In the genomic region with DNA sequence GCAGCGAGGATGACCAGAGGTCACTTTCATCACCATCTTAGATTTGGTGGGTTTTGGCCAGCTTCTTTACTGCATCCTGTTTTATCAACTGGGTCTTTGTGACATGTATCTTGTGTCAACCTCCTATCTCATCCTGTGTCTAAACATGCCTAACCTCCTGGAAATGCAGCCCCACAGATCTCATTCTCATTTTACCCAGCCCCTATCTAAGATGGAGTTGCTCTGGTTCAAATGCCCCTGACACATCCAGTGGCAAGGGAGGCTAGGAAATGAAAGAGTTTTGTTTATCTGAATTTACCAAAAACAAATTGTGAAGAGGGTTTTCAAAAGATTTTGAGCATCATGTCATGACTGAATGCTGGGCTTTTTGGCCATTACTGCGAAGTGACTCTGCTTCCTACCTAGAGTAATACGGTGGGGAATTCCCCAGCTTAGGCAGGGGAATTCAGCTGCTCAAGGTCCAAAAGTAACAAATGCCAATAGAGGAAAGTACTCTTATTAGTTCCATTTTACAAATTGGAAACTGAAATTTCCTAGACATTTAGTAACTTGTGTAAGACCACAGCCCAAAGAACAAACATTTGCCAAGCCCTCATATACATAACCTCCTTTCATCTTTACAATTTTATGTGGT, we compare ENCODE assay signal across 18 cellular contexts. TPM values are rescaled to one million over a fixed set of nuclear protein-coding genes. Genes with fewer than 3 reads are reported as not detected.
"Had no signal": no experiment of that assay in that cellular context is flagged by ENCODE, and none has a peak within 500 bp of the region (broad histone marks: within the 10 kb centered on the region; RNA-seq: fewer than 3 reads in every experiment).

No MANE protein-coding gene starts in this region.

- DNase-seq: activated CD4-positive, alpha-beta T cell treated with anti-CD3 and anti-CD28 coated beads, Interleukin-2, amount 50 U/mL, for 1 hour; activated CD4-positive, CD25-positive, alpha-beta regulatory T cell; amygdala; body of pancreas; caudate nucleus; midbrain; right cardiac atrium; stimulated activated CD4-positive, alpha-beta T cell treated with anti-CD3 and anti-CD28 coated beads, Interleukin-15, amount 100 ng/mL, for 24 hours; stimulated activated CD4-positive, alpha-beta T cell treated with anti-CD3 and anti-CD28 coated beads, Interleukin-4, amount 100 ng/mL, for 1 hour had no signal

- ATAC-seq: body of pancreas, left lobe of liver, right cardiac atrium had no signal

- H3K9me3 Mint-ChIP-seq: activated naive CD4-positive, alpha-beta T cell treated with anti-CD3 and anti-CD28 coated beads, Interleukin-2, amount 50 U/mL, for 24 hours; activated T-helper 2 cell treated with anti-CD3 and anti-CD28 coated beads, Interferon-gamma antibody, Interleukin-2, Interleukin-4, amounts not matched to agents 10 μg/mL and 5 μg/mL and 100 μg/mL, durations not matched to agents 14 hours and 24 hours and 36 hours; neural crest cell; stimulated activated naive CD8-positive, alpha-beta T cell treated with anti-CD3 and anti-CD28 coated beads, Interleukin-15, Interleukin-2, amounts not matched to agents 100 ng/mL and 50 ng/mL, for 24 hours; type B pancreatic cell had no signal

- H3K4me3 Mint-ChIP-seq: activated naive CD4-positive, alpha-beta T cell treated with anti-CD3 and anti-CD28 coated beads, Interleukin-2, amount 50 U/mL, for 24 hours; neural crest cell; stimulated activated naive CD8-positive, alpha-beta T cell treated with anti-CD3 and anti-CD28 coated beads, Interleukin-15, Interleukin-2, amounts not matched to agents 100 ng/mL and 50 ng/mL, for 24 hours; type B pancreatic cell had no signal

- H3K27ac Mint-ChIP-seq: activated naive CD4-positive, alpha-beta T cell treated with anti-CD3 and anti-CD28 coated beads, Interleukin-2, amount 50 U/mL, for 24 hours; activated T-helper 2 cell treated with anti-CD3 and anti-CD28 coated beads, Interferon-gamma antibody, Interleukin-2, Interleukin-4, amounts not matched to agents 10 μg/mL and 5 μg/mL and 100 μg/mL, durations not matched to agents 14 hours and 24 hours and 36 hours; stimulated activated naive CD8-positive, alpha-beta T cell treated with anti-CD3 and anti-CD28 coated beads, Interleukin-15, Interleukin-2, amounts not matched to agents 100 ng/mL and 50 ng/mL, for 24 hours; type B pancreatic cell had no signal

- H3K36me3 Mint-ChIP-seq: activated naive CD4-positive, alpha-beta T cell treated with anti-CD3 and anti-CD28 coated beads, Interleukin-2, amount 50 U/mL, for 24 hours; type B pancreatic cell had no signal

- H3K4me1 Mint-ChIP-seq: activated naive CD4-positive, alpha-beta T cell treated with anti-CD3 and anti-CD28 coated beads, Interleukin-2, amount 50 U/mL, for 24 hours had no signal

- H3K4me3 ChIP-seq: body of pancreas, prostate gland, skin epidermis had no signal

RNA-seq across cellular contexts. Expression of a gene that starts 6.0 kb away (rescaled TPM):
- total RNA-seq: activated T-helper 2 cell treated with anti-CD3 and anti-CD28 coated beads, Interferon-gamma antibody, Interleukin-2, Interleukin-4, amounts not matched to agents 10 μg/mL and 5 μg/mL and 100 μg/mL, durations not matched to agents 14 hours and 24 hours and 36 hours; osteoblast had no signal
